13 cellular contexts compared by ENCODE assay signal in the genomic region with DNA sequence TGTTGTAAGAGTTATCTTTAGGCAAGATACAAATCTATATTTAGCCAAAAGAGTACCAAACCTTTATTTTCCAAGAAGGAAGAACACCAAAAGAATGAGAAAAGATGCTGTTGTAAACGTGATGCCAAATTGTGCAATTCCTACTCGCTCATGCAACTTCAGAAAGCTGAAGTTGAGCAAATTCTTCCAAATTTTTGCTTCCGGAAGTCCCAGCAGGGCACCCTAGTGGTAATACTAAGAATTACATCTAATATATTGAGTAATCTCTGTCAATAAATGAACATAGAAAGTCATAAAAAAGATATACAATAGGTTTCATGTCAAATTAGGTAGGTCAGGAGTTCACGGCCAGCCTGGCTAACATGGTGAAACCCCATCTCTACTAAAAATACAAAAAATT. TPM values are rescaled to one million over a fixed set of nuclear protein-coding genes. Genes with fewer than 3 reads are reported as not detected.
DNase-seq lines count a peak whose midpoint lies in the region; ATAC-seq, FAIRE-seq and TF ChIP-seq lines count a peak whose summit lies in the region.
"Had no signal": no experiment of that assay in that cellular context is flagged by ENCODE, and none has a peak within 500 bp of the region (broad histone marks: within the 10 kb centered on the region; RNA-seq: fewer than 3 reads in every experiment).

No MANE protein-coding gene starts in this region.

- no peaks in the 10 kb centered on the region for H3K79me2 ChIP-seq in osteoblast (ENCODE audit: insufficient read depth, low read length)

- H3K4me2 ChIP-seq in osteoblast (ENCODE audit: insufficient read depth, low read length): no peak overlapping the region

- H3K27me3 ChIP-seq in bronchial epithelial cell (ENCODE audit: control insufficient read depth, insufficient read depth, low read length) (no peaks in the 10 kb centered on the region), osteoblast (ENCODE audit: insufficient read depth, low read length) (no peaks in the 10 kb centered on the region)

- H3K36me3 ChIP-seq in bronchial epithelial cell (ENCODE audit: control insufficient read depth, insufficient read depth, low read length) (no peaks in the 10 kb centered on the region), osteoblast (ENCODE audit: insufficient read depth, low read length) (no peaks in the 10 kb centered on the region)

- H4K20me1 ChIP-seq in osteoblast (ENCODE audit: insufficient read depth, low read length): no peaks in the 10 kb centered on the region

- TF ChIP-seq CTCF in GM12872 (IDR thresholded peaks at IDR 0.05; ENCODE audit: insufficient read depth, low read depth, low read length) (peak; percentile 46), bronchial epithelial cell (IDR thresholded peaks at IDR 0.05; ENCODE audit: insufficient read depth, low read length, severe bottlenecking) (peak; percentile 12), osteoblast (IDR thresholded peaks at IDR 0.05; ENCODE audit: extremely low read depth, low read depth, low read length) (peak; percentile 48)

- peak; percentile 50 for DNase-seq in MV-4-11 (lab: John Stamatoyannopoulos, UW)
- no peak for DNase-seq in bronchial epithelial cell (ENCODE audit: low read depth)
- peak; percentile 72 for DNase-seq in osteoblast (ENCODE audit: insufficient read length, low spot score, missing footprints)
- no peak for DNase-seq in activated T-cell treated with anti-CD3 and anti-CD28 coated beads, Interleukin-2, amount 50 U/mL, for 48 hours
- no peak for DNase-seq in T-helper 9 cell
- DNase-seq: activated T-cell treated with anti-CD3 and anti-CD28 coated beads for 4 hours; EL; foreskin melanocyte; NCI-H748 treated with DMSO at 0.1 percent for 48 hours; stimulated activated CD4-positive, alpha-beta T cell treated with anti-CD3 and anti-CD28 coated beads, Interleukin-4, amount 100 ng/mL, for 4 hours; T1000 had no signal

- H2AFZ ChIP-seq in osteoblast (ENCODE audit: low read length): no peak overlapping the region

- H3K4me3 ChIP-seq in bronchial epithelial cell (ENCODE audit: low read depth, low read length): no peak overlapping the region
- H3K4me3 ChIP-seq in osteoblast (ENCODE audit: insufficient read depth, low read length): no peak overlapping the region

- ATAC-seq in HG02610 (IDR thresholded peaks at IDR 0.05; ENCODE audit: unreplicated experiment): no peak

- no peak for FAIRE-seq in bronchial epithelial cell (lab: Jason Lieb, UNC)

- H3K9me3 ChIP-seq in osteoblast (ENCODE audit: low read depth, low read length): no peaks in the 10 kb centered on the region

- no peak overlapping the region for H3K27ac ChIP-seq in osteoblast (ENCODE audit: low read depth, low read length)

- no peaks in the 10 kb centered on the region for H3K4me1 ChIP-seq in osteoblast (ENCODE audit: insufficient read depth, low read length)

RNA-seq across cellular contexts. Expression of a gene that starts 36.0 kb away (rescaled TPM):
- total RNA-seq in bronchial epithelial cell (15.7 and 18.4 TPM in 2 replicates), osteoblast (38.7 and 41.3 TPM in 2 replicates)

Comparison
In these comparisons a context has a peak if more than half of its experiments do, and no peak if none do; other contexts are left out.
1. DNase-seq: peak in MV-4-11 (single experiment) and osteoblast (single experiment); none in bronchial epithelial cell (single experiment), activated T-cell treated with anti-CD3 and anti-CD28 coated beads, Interleukin-2, amount 50 U/mL, for 48 hours (0 of 2) and T-helper 9 cell (single experiment).
2. Peak in every context shown above with its lines, with median percentiles within 50 percentile points of each other: CTCF ChIP-seq.